ENCODE assay signal across 9 cellular contexts in genomic region chr10:48800283-48800675, GRCh38.
DNase-seq lines count a peak whose midpoint lies in the region; ATAC-seq and TF ChIP-seq lines count a peak whose summit lies in the region.
"Had no signal": no experiment of that assay in that cellular context is flagged by ENCODE, and none has a peak within 500 bp of the region (broad histone marks: within the 10 kb centered on the region; RNA-seq: fewer than 3 reads in every experiment).

No MANE protein-coding gene starts in this region.

- DNase-seq in GM12865 (ENCODE audit: low read depth) (peak; percentile 76), KBM-7 (peak; percentile 90), midbrain (lab: John Stamatoyannopoulos, UW) (no peak), endodermal cell (no peak), NCI-H146 (lab: John Stamatoyannopoulos, UW) (no peak)
- no peak for DNase-seq in activated naive CD8-positive, alpha-beta T cell treated with anti-CD3 and anti-CD28 coated beads for 36 hours
- no peak for DNase-seq in natural killer cell treated with Interleukin-12 subunit alpha and Interleukin-12 subunit beta and Interleukin-15 and Interleukin-18, amount 100 ng/mL, for 72 hours (ENCODE audit: low spot score)
- DNase-seq: kidney glomerular epithelial cell had no signal

- peaks cover 10% of the 10 kb centered on the region for H3K9me3 Mint-ChIP-seq in activated naive CD8-positive, alpha-beta T cell treated with anti-CD3 and anti-CD28 coated beads for 36 hours
- peaks cover 9% of the 10 kb centered on the region for H3K9me3 Mint-ChIP-seq in natural killer cell treated with Interleukin-12 subunit alpha and Interleukin-12 subunit beta and Interleukin-15 and Interleukin-18, amount 100 ng/mL, for 72 hours
- H3K9me3 Mint-ChIP-seq in endodermal cell, result peaks cover 5% of the 10 kb centered on the region

- peak overlapping the region; percentile 94 for H3K27ac Mint-ChIP-seq in activated naive CD8-positive, alpha-beta T cell treated with anti-CD3 and anti-CD28 coated beads for 36 hours
- peak overlapping the region; percentile 71 to 95 for H3K27ac Mint-ChIP-seq in natural killer cell treated with Interleukin-12 subunit alpha and Interleukin-12 subunit beta and Interleukin-15 and Interleukin-18, amount 100 ng/mL, for 72 hours
- no peak overlapping the region for H3K27ac Mint-ChIP-seq in endodermal cell

- no peaks in the 10 kb centered on the region for H3K36me3 ChIP-seq in endodermal cell (ENCODE audit: control insufficient read depth, insufficient read depth, low read length)

- H3K9ac ChIP-seq in endodermal cell (ENCODE audit: extremely low read depth, low read length, poor library complexity, severe bottlenecking), result no peak overlapping the region

- peak overlapping the region; percentile 40 for H3K4me3 Mint-ChIP-seq in activated naive CD8-positive, alpha-beta T cell treated with anti-CD3 and anti-CD28 coated beads for 36 hours
- H3K4me3 Mint-ChIP-seq in natural killer cell treated with Interleukin-12 subunit alpha and Interleukin-12 subunit beta and Interleukin-15 and Interleukin-18, amount 100 ng/mL, for 72 hours, result peak overlapping the region; percentile 63
- no peak overlapping the region for H3K4me3 Mint-ChIP-seq in endodermal cell

- H3K27ac ChIP-seq in endodermal cell (ENCODE audit: low read depth, low read length), result no peak overlapping the region

- no peaks in the 10 kb centered on the region for H3K4me1 ChIP-seq in endodermal cell (ENCODE audit: control insufficient read depth, insufficient read depth, low read length)

- peak; percentile 65 to 74 for ATAC-seq in natural killer cell treated with Interleukin-12 subunit alpha and Interleukin-12 subunit beta and Interleukin-15 and Interleukin-18, amount 100 ng/mL, for 72 hours
- ATAC-seq in HG03097 (IDR thresholded peaks at IDR 0.05; ENCODE audit: low FRiP score, unreplicated experiment), result no peak

- H3K4me3 ChIP-seq in GM12865 (ENCODE audit: low read depth, low read length) (no peak overlapping the region), endodermal cell (ENCODE audit: low read length) (no peak overlapping the region)

- peaks cover 35% of the 10 kb centered on the region for H3K4me1 Mint-ChIP-seq in activated naive CD8-positive, alpha-beta T cell treated with anti-CD3 and anti-CD28 coated beads for 36 hours
- H3K4me1 Mint-ChIP-seq in natural killer cell treated with Interleukin-12 subunit alpha and Interleukin-12 subunit beta and Interleukin-15 and Interleukin-18, amount 100 ng/mL, for 72 hours (ENCODE audit: low read depth in 2 of 2), result peaks cover 24 to 37% of the 10 kb centered on the region in 2 donors
- H3K4me1 Mint-ChIP-seq in endodermal cell, result no peaks in the 10 kb centered on the region

- no peaks in the 10 kb centered on the region for H3K27me3 Mint-ChIP-seq in activated naive CD8-positive, alpha-beta T cell treated with anti-CD3 and anti-CD28 coated beads for 36 hours
- H3K27me3 Mint-ChIP-seq in natural killer cell treated with Interleukin-12 subunit alpha and Interleukin-12 subunit beta and Interleukin-15 and Interleukin-18, amount 100 ng/mL, for 72 hours, result peaks cover 0 to 4% of the 10 kb centered on the region in 2 donors
- H3K27me3 Mint-ChIP-seq in endodermal cell (ENCODE audit: insufficient read depth), result peaks cover 7% of the 10 kb centered on the region

- 87 to 93% methylated on average over 2 of the region's 2 CpGs for WGBS in endodermal cell (ENCODE audit: insufficient coverage in 1 of 2, insufficient read length in 1 of 2), 2 experiments

- H3K27me3 ChIP-seq in endodermal cell (ENCODE audit: control insufficient read depth, insufficient read depth, low read length, poor library complexity, severe bottlenecking), result no peaks in the 10 kb centered on the region

- no peaks in the 10 kb centered on the region for H3K9me3 ChIP-seq in endodermal cell (ENCODE audit: control insufficient read depth, low read length)

- TF ChIP-seq CTCF in GM12865 (IDR thresholded peaks at IDR 0.05; ENCODE audit: insufficient read depth, low read depth, low read length, missing control alignments), result no peak
- no peak for TF ChIP-seq CTCF in endodermal cell (conservative IDR thresholded peaks at IDR 0.05)

- peaks cover 9% of the 10 kb centered on the region for H3K36me3 Mint-ChIP-seq in activated naive CD8-positive, alpha-beta T cell treated with anti-CD3 and anti-CD28 coated beads for 36 hours
- H3K36me3 Mint-ChIP-seq in natural killer cell treated with Interleukin-12 subunit alpha and Interleukin-12 subunit beta and Interleukin-15 and Interleukin-18, amount 100 ng/mL, for 72 hours, result peaks cover 11% of the 10 kb centered on the region
- no peaks in the 10 kb centered on the region for H3K36me3 Mint-ChIP-seq in endodermal cell (ENCODE audit: low read depth)

- in situ Hi-C loops in KBM-7 (cut with MboI; ENCODE audit: low pct_unique_long_range_greater_than_20kb, low sequenced_read_pairs), result no loop called here

Comparison
In these comparisons a context has a peak if more than half of its experiments do, and no peak if none do; other contexts are left out.
1. DNase-seq: peak in GM12865 (single experiment) and KBM-7 (single experiment); none in activated naive CD8-positive, alpha-beta T cell treated with anti-CD3 and anti-CD28 coated beads for 36 hours (single experiment), natural killer cell treated with Interleukin-12 subunit alpha and Interleukin-12 subunit beta and Interleukin-15 and Interleukin-18, amount 100 ng/mL, for 72 hours (single experiment), midbrain (single experiment), endodermal cell (single experiment) and NCI-H146 (single experiment).